ENCODE assay signal across 13 cellular contexts in genomic region chr12:95385646-95386045, GRCh38.
DNase-seq lines count a peak whose midpoint lies in the region; ATAC-seq and TF ChIP-seq lines count a peak whose summit lies in the region.
"Had no signal": no experiment of that assay in that cellular context is flagged by ENCODE, and none has a peak within 500 bp of the region (broad histone marks: within the 10 kb centered on the region; RNA-seq: fewer than 3 reads in every experiment).

No MANE protein-coding gene starts in this region.

- H3K9me3 Mint-ChIP-seq in MCF 10A (ENCODE audit: unreplicated experiment): no peaks in the 10 kb centered on the region
- H3K9me3 Mint-ChIP-seq in naive thymus-derived CD8-positive, alpha-beta T cell: no peaks in the 10 kb centered on the region
- H3K9me3 Mint-ChIP-seq: stimulated activated naive CD8-positive, alpha-beta T cell treated with anti-CD3 and anti-CD28 coated beads, Interleukin-15, amount 100 ng/mL, for 72 hours had no signal

- DNase-seq in MCF 10A (ENCODE audit: unreplicated experiment): peak; percentile 37
- peak; percentile 60 for DNase-seq in iris pigment epithelial cell (ENCODE audit: low read depth)
- DNase-seq in superior temporal gyrus (ENCODE audit: extremely low spot score): peak; percentile 60
- no peak for DNase-seq in naive thymus-derived CD8-positive, alpha-beta T cell
- DNase-seq in activated CD4-positive, CD25-positive, alpha-beta regulatory T cell treated with anti-CD3 and anti-CD28 coated beads, Interleukin-2, amount 50 U/mL, for 72 hours: no peak
- no peak for DNase-seq in NCI-H774 (lab: John Stamatoyannopoulos, UW)
- DNase-seq: activated CD8-positive, alpha-beta memory T cell treated with anti-CD3 and anti-CD28 coated beads for 24 hours; DMS79; MV-4-11; stimulated activated CD4-positive, alpha-beta T cell treated with anti-CD3 and anti-CD28 coated beads, Interleukin-12 subunit alpha, Interleukin-12 subunit beta, amount 100 ng/mL, for 4 hours; stimulated activated naive CD8-positive, alpha-beta T cell treated with anti-CD3 and anti-CD28 coated beads, Interleukin-15, amount 100 ng/mL, for 72 hours had no signal

- CTCF ChIA-PET in HEK293 (lab: Yijun Ruan, JAX) (no interaction called here), MCF 10A (lab: Yijun Ruan, JAX) (interaction anchor here (0.8 kb wide), 1 partner anchor 40 kb away, joined by 3 read pairs; no protein-coding TSS in a partner anchor)

- no peak overlapping the region for H3K4me3 ChIP-seq in HEK293 (ENCODE audit: low read depth, low read length)

- TSS peak; percentile 79 for BruUV-seq in MCF 10A (replicated peaks; lab: Mats Ljungman, UMichigan)

- no peaks in the 10 kb centered on the region for H3K36me3 ChIP-seq in HEK293 (ENCODE audit: control insufficient read depth in 2 of 2, insufficient read depth in 1 of 2, low read length in 2 of 2)

- TF ChIP-seq CTCF in HEK293 (tag by site-specific recombination; IDR thresholded peaks at IDR 0.05): no peak
- TF ChIP-seq CTCF in MCF 10A (IDR thresholded peaks at IDR 0.05; ENCODE audit: unreplicated experiment): no peak

- POLR2A ChIA-PET in HEK293 (lab: Yijun Ruan, JAX): no interaction called here
- POLR2A ChIA-PET in MCF 10A (lab: Yijun Ruan, JAX): interaction anchor here (0.5 to 3.6 kb wide), 8 partner anchors 10 to 1391 kb away, joined by 3 to 44 read pairs (median 4); partner anchors contain the start of gene METAP2
- POLR2A ChIA-PET in naive thymus-derived CD8-positive, alpha-beta T cell (lab: Charles Lee): no interaction called here

- peak overlapping the region; percentile 6 for H3K4me3 Mint-ChIP-seq in MCF 10A (ENCODE audit: unreplicated experiment)
- H3K4me3 Mint-ChIP-seq in naive thymus-derived CD8-positive, alpha-beta T cell: no peak overlapping the region
- H3K4me3 Mint-ChIP-seq: stimulated activated naive CD8-positive, alpha-beta T cell treated with anti-CD3 and anti-CD28 coated beads, Interleukin-15, amount 100 ng/mL, for 72 hours had no signal

- no peak overlapping the region for H3K27ac ChIP-seq in HEK293 (ENCODE audit: extremely low read depth, low read depth, low read length)

- no peaks in the 10 kb centered on the region for H3K4me1 ChIP-seq in HEK293 (ENCODE audit: control insufficient read depth, insufficient read depth, low read length)

- H3K9me3 ChIP-seq in HEK293 (ENCODE audit: control insufficient read depth, insufficient read depth, low read depth, low read length): no peaks in the 10 kb centered on the region

- H3K4me1 Mint-ChIP-seq in MCF 10A (ENCODE audit: insufficient read depth, unreplicated experiment): peaks cover 16% of the 10 kb centered on the region
- no peaks in the 10 kb centered on the region for H3K4me1 Mint-ChIP-seq in naive thymus-derived CD8-positive, alpha-beta T cell
- H3K4me1 Mint-ChIP-seq: stimulated activated naive CD8-positive, alpha-beta T cell treated with anti-CD3 and anti-CD28 coated beads, Interleukin-15, amount 100 ng/mL, for 72 hours had no signal

- intact Hi-C loops in MCF 10A (cut with micrococcal nuclease): no loop called here

- no peak for ATAC-seq in naive thymus-derived CD8-positive, alpha-beta T cell
- ATAC-seq in GM19463 (IDR thresholded peaks at IDR 0.05; ENCODE audit: unreplicated experiment): no peak
- ATAC-seq: stimulated activated naive CD8-positive, alpha-beta T cell treated with anti-CD3 and anti-CD28 coated beads, Interleukin-15, amount 100 ng/mL, for 72 hours had no signal

- no peaks in the 10 kb centered on the region for H3K36me3 Mint-ChIP-seq in MCF 10A (ENCODE audit: insufficient read depth, unreplicated experiment)
- no peaks in the 10 kb centered on the region for H3K36me3 Mint-ChIP-seq in naive thymus-derived CD8-positive, alpha-beta T cell

- H3K27ac Mint-ChIP-seq in MCF 10A (ENCODE audit: low read depth, unreplicated experiment): peak overlapping the region; percentile 67
- no peak overlapping the region for H3K27ac Mint-ChIP-seq in naive thymus-derived CD8-positive, alpha-beta T cell
- H3K27ac Mint-ChIP-seq: stimulated activated naive CD8-positive, alpha-beta T cell treated with anti-CD3 and anti-CD28 coated beads, Interleukin-15, amount 100 ng/mL, for 72 hours had no signal

- no peaks in the 10 kb centered on the region for H3K27me3 Mint-ChIP-seq in MCF 10A (ENCODE audit: insufficient read depth, unreplicated experiment)
- H3K27me3 Mint-ChIP-seq in naive thymus-derived CD8-positive, alpha-beta T cell: peaks cover 0 to 3% (median 0%) of the 10 kb centered on the region in 5 donors
- H3K27me3 Mint-ChIP-seq: stimulated activated naive CD8-positive, alpha-beta T cell treated with anti-CD3 and anti-CD28 coated beads, Interleukin-15, amount 100 ng/mL, for 72 hours had no signal

TF ChIP-seq in HEK293, 187 proteins besides CTCF, POLR2A, EP300 and RAD21:
- no peak for TF ChIP-seq ZSCAN30 (tag by site-specific recombination; IDR thresholded peaks at IDR 0.05)
- no peak for TF ChIP-seq ZNF529 (tag by site-specific recombination; IDR thresholded peaks at IDR 0.05; ENCODE audit: insufficient replicate concordance)
- peak; percentile 81 for TF ChIP-seq ZSCAN16 (tag by site-specific recombination; IDR thresholded peaks at IDR 0.05)
- no peak for TF ChIP-seq ZNF639 (tag by site-specific recombination; IDR thresholded peaks at IDR 0.05)

Comparison
In these comparisons a context has a peak if more than half of its experiments do, and no peak if none do; other contexts are left out.
1. DNase-seq: peak in MCF 10A (single experiment), iris pigment epithelial cell (single experiment) and superior temporal gyrus (single experiment); none in naive thymus-derived CD8-positive, alpha-beta T cell (0 of 10), activated CD4-positive, CD25-positive, alpha-beta regulatory T cell treated with anti-CD3 and anti-CD28 coated beads, Interleukin-2, amount 50 U/mL, for 72 hours (single experiment) and NCI-H774 (single experiment).